8 cellular contexts compared by ENCODE assay signal in the genomic region with DNA sequence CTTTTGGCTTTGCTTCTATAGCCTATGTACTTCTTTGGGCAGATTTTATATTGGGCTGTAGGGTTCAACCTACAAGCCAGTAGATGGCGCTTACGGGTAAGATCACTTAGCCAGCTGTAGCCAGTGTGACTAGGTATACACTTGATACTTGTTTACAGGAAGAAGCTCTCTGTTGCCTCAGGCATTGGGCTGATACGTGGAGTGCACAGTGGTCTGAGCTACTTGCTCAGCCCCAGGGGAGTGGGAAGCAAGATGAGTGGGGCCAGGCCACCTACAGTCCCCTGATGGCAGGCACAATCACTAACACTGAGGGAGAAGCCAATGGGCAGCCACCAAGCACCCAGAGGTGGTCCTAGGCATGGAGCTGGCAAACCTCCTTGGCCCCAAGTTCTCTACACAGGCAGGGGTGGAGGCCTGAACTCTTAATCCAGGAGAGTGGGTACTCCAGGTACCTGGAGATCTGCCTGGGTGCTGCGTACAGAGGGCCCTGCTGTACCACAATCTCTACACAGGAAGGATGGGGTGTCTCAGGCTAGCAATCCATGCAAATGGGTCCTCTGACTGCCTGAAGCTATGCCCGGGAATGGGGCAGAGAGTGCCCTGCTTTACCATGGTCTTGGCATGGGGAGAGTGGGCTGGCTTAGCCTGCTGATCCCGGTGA.
DNase-seq lines count a peak whose midpoint lies in the region; ATAC-seq, FAIRE-seq and TF ChIP-seq lines count a peak whose summit lies in the region.

No MANE protein-coding gene starts in this region.

- no peak overlapping the region for H3K27ac ChIP-seq in Panc1 (ENCODE audit: low read length)

- POLR2A ChIA-PET in Panc1 (lab: Charles Lee): no interaction called here

- no peaks in the 10 kb centered on the region for H3K36me3 ChIP-seq in Panc1 (ENCODE audit: control insufficient read depth, insufficient read depth, low read length)

- no TSS peak for BruUV-seq in Panc1 (replicated peaks; lab: Mats Ljungman, UMichigan)

- peak; percentile 47 for FAIRE-seq in G401.6 (lab: Jason Lieb, UNC)

- H3K4me1 ChIP-seq in Panc1 (ENCODE audit: control insufficient read depth, insufficient read depth, low read length): no peaks in the 10 kb centered on the region

- CTCF ChIA-PET in Panc1 (lab: Charles Lee): interaction anchor here (0.6 kb wide), 1 partner anchor 27 kb away, joined by 4 read pairs; no protein-coding TSS in a partner anchor

- no peaks in the 10 kb centered on the region; the same call in 1 of the 2 replicates for H3K9me3 ChIP-seq in Panc1 (ENCODE audit: control insufficient read depth, insufficient read depth, low read depth, low read length)

- in situ Hi-C loops in ACHN (cut with HindIII; ENCODE audit: low pct_ligation_motif_present, low pct_unique_long_range_greater_than_20kb, low sequenced_read_pairs) (no loop called here), Panc1 (cut with HindIII; ENCODE audit: low pct_unique_long_range_greater_than_20kb, low sequenced_read_pairs) (no loop called here)

- DNase-seq in ACHN: peak; percentile 63
- DNase-seq in Panc1 (ENCODE audit: low read depth, low spot score): peak; percentile 10
- DNase-seq in erythroblast (lab: John Stamatoyannopoulos, UW): peak; percentile 61 to 62
- peak; percentile 5 for DNase-seq in stimulated activated CD8-positive, alpha-beta memory T cell treated with anti-CD3 and anti-CD28 coated beads, Interleukin-12 subunit alpha, Interleukin-12 subunit beta, amount 100 ng/mL, for 1 hour (ENCODE audit: low read depth)
- DNase-seq in hippocampal formation (lab: John Stamatoyannopoulos, UW): no peak
- no peak for DNase-seq in stimulated activated CD4-positive, alpha-beta T cell treated with anti-CD3 and anti-CD28 coated beads, Interleukin-2, amount 100 ng/mL, for 24 hours

- H3K27me3 ChIP-seq in Panc1 (ENCODE audit: control insufficient read depth, insufficient read depth, low read length): no peaks in the 10 kb centered on the region

- ATAC-seq in HG03442 (IDR thresholded peaks at IDR 0.05; ENCODE audit: unreplicated experiment) (peak; percentile 69), Panc1 (peak; percentile 72)

- peak; percentile 51 for TF ChIP-seq CTCF in Panc1 (IDR thresholded peaks at IDR 0.05)

- intact Hi-C loops in Panc1 (cut with micrococcal nuclease; ENCODE audit: unreplicated experiment): no loop called here

- no peak for TF ChIP-seq POLR2A in erythroblast (IDR thresholded peaks at IDR 0.05; ENCODE audit: low read length)

- no peak overlapping the region for H3K4me3 ChIP-seq in Panc1 (ENCODE audit: low read depth in 2 of 2, low read length in 2 of 2)

Comparison
In these comparisons a context has a peak if more than half of its experiments do, and no peak if none do; other contexts are left out.
1. DNase-seq: peak in ACHN (single experiment), Panc1 (single experiment), erythroblast (2 of 2) and stimulated activated CD8-positive, alpha-beta memory T cell treated with anti-CD3 and anti-CD28 coated beads, Interleukin-12 subunit alpha, Interleukin-12 subunit beta, amount 100 ng/mL, for 1 hour (single experiment); none in hippocampal formation (0 of 2) and stimulated activated CD4-positive, alpha-beta T cell treated with anti-CD3 and anti-CD28 coated beads, Interleukin-2, amount 100 ng/mL, for 24 hours (0 of 2).